18 cellular contexts compared by ENCODE assay signal in genomic region chr1:10629816-10630571, GRCh38.
DNase-seq lines count a peak whose midpoint lies in the region; ATAC-seq and TF ChIP-seq lines count a peak whose summit lies in the region.
"Had no signal": no experiment of that assay in that cellular context is flagged by ENCODE, and none has a peak within 500 bp of the region (broad histone marks: within the 10 kb centered on the region; RNA-seq: fewer than 3 reads in every experiment).

No MANE protein-coding gene starts in this region.

- 94 to 97% (median 96%) methylated on average over 24 to 36 of the region's 36 CpGs for WGBS in adrenal gland, 4 donors
- 91 to 94% methylated on average over 34 to 36 of the region's 36 CpGs for WGBS in tibial nerve, 2 donors

- ATAC-seq in RWPE2 (ENCODE audit: low read depth) (no peak), GM19452 (IDR thresholded peaks at IDR 0.05; ENCODE audit: unreplicated experiment) (no peak)

- no peaks in the 10 kb centered on the region for H3K9me3 ChIP-seq in RWPE2 (ENCODE audit: severe bottlenecking)
- no peaks in the 10 kb centered on the region for H3K9me3 ChIP-seq in cardiac muscle cell (ENCODE audit: low read depth)
- no peaks in the 10 kb centered on the region for H3K9me3 ChIP-seq in adrenal gland (replicated peaks in 1 of 3)
- H3K9me3 ChIP-seq in tibial nerve: no peaks in the 10 kb centered on the region

- H3K4me3 ChIP-seq in RWPE2 (ENCODE audit: severe bottlenecking) (no peak overlapping the region), cardiac muscle cell (no peak overlapping the region), adrenal gland (no peak overlapping the region), tibial nerve (no peak overlapping the region)

- intact Hi-C loops in adrenal gland (cut with DNase I): loop anchor here in 1 of 2 donors (10.0 kb wide), 1 partner anchor 235 kb away; no protein-coding TSS in a partner anchor

- H3K27ac ChIP-seq in RWPE2 (ENCODE audit: poor library complexity, severe bottlenecking) (no peak overlapping the region), cardiac muscle cell (peak overlapping the region; percentile 74), adrenal gland (no peak overlapping the region), tibial nerve (no peak overlapping the region)

- TF ChIP-seq CTCF in GM10266 (IDR thresholded peaks at IDR 0.05; ENCODE audit: control insufficient read depth, insufficient read depth, low read depth, missing control alignments) (no peak), RWPE2 (IDR thresholded peaks at IDR 0.05; ENCODE audit: poor library complexity, severe bottlenecking) (no peak), cardiac muscle cell (IDR thresholded peaks at IDR 0.05; ENCODE audit: low read depth, low read length) (no peak), adrenal gland (IDR thresholded peaks at IDR 0.05) (no peak), tibial nerve (IDR thresholded peaks at IDR 0.05) (no peak)

- no peak for TF ChIP-seq POLR2A in adrenal gland (IDR thresholded peaks at IDR 0.05)
- TF ChIP-seq POLR2A in tibial nerve (IDR thresholded peaks at IDR 0.05): no peak

- no peak for TF ChIP-seq EP300 in tibial nerve (IDR thresholded peaks at IDR 0.05)

- H3K36me3 ChIP-seq in RWPE2 (ENCODE audit: low read depth) (no peaks in the 10 kb centered on the region; the same call in 1 of the 2 replicates), cardiac muscle cell (no peaks in the 10 kb centered on the region), adrenal gland (replicated peaks in 1 of 2) (peaks cover 0 to 2% of the 10 kb centered on the region in 2 donors), tibial nerve (peaks cover 0 to 66% (median 0%) of the 10 kb centered on the region in 3 donors)

- H3K27me3 ChIP-seq in RWPE2 (ENCODE audit: insufficient read depth, poor library complexity, severe bottlenecking): no peaks in the 10 kb centered on the region
- H3K27me3 ChIP-seq in cardiac muscle cell: no peaks in the 10 kb centered on the region
- no peaks in the 10 kb centered on the region for H3K27me3 ChIP-seq in adrenal gland
- H3K27me3 ChIP-seq in tibial nerve: no peaks in the 10 kb centered on the region

- peaks cover 7% of the 10 kb centered on the region for H3K4me1 ChIP-seq in RWPE2 (ENCODE audit: insufficient read depth, poor library complexity, severe bottlenecking)
- peaks cover 21% of the 10 kb centered on the region for H3K4me1 ChIP-seq in cardiac muscle cell (ENCODE audit: low read depth)
- H3K4me1 ChIP-seq in adrenal gland (replicated peaks in 1 of 2): no peaks in the 10 kb centered on the region
- H3K4me1 ChIP-seq in tibial nerve: peaks cover 0 to 69% (median 3%) of the 10 kb centered on the region in 4 donors

- peak; percentile 41 for DNase-seq in GM10266 (ENCODE audit: extremely low spot score)
- DNase-seq in RWPE2 (ENCODE audit: low spot score): peak; percentile 61
- no peak for DNase-seq in cardiac muscle cell (ENCODE audit: low read depth in 1 of 2, low spot score in 1 of 2)
- DNase-seq in retina: peak; percentile 68
- no peak for DNase-seq in adrenal gland
- DNase-seq in tibial nerve (ENCODE audit: low spot score in 2 of 2): no peak
- DNase-seq in NAMALWA (ENCODE audit: low spot score): no peak
- DNase-seq: activated CD4-positive, alpha-beta T cell treated with anti-CD3 and anti-CD28 coated beads for 1 hour; activated naive CD4-positive, alpha-beta T cell treated with Interleukin-2 at 50 U/mL for 16 hours; erythroblast; immature natural killer cell; NCI-H146; NCI-H2227 treated with DMSO at 0.1 percent for 48 hours; NK-92 treated with Interleukin-12 subunit alpha and Interleukin-12 subunit beta, amount 100 ng/mL, for 24 hours; SHP77; stimulated activated CD4-positive, alpha-beta T cell treated with anti-CD3 and anti-CD28 coated beads, Interleukin-2, amount 100 ng/mL, for 24 hours; T-helper 2 cell had no signal

Comparison
In these comparisons a context has a peak if more than half of its experiments do, and no peak if none do; other contexts are left out.
1. DNase-seq: peak in GM10266 (single experiment), RWPE2 (single experiment) and retina (single experiment); none in cardiac muscle cell (0 of 2), adrenal gland (0 of 7), tibial nerve (0 of 2) and NAMALWA (single experiment).